ENCODE assay signal across 12 cellular contexts in the genomic region with DNA sequence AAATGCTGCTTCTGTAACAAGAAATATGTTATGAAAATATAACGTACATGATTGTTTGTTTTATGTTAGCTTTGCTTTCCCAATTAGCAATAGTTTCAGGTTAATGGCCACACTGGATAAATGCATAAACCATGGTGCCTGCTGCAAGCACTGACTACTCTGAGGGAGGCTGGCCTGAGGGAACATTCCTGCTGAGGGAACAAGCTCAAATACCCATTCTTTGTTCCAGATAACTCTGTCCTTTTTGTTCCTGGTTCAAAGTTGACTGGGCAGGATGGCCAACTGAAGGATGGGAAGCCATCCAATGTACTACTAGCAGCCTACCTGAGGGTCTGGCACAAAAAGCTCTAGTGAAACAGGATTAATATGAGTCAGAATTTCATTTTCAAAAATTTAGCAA. TPM values are rescaled to one million over a fixed set of nuclear protein-coding genes. Genes with fewer than 3 reads are reported as not detected.
"Had no signal": no experiment of that assay in that cellular context is flagged by ENCODE, and none has a peak within 500 bp of the region (broad histone marks: within the 10 kb centered on the region; RNA-seq: fewer than 3 reads in every experiment).

No MANE protein-coding gene starts in this region.

- H3K4me1 Mint-ChIP-seq: IgD-negative memory B cell had no signal

- H3K4me3 Mint-ChIP-seq: HFFc6, IgD-negative memory B cell had no signal

- H3K4me3 ChIP-seq: GM23248, HAP-1 had no signal

- H3K9ac ChIP-seq: GM23248 had no signal

- FAIRE-seq: HepG2 had no signal

- H3K9me3 ChIP-seq: HAP-1 had no signal

- H3K36me3 ChIP-seq: HAP-1 had no signal

- H3K27ac Mint-ChIP-seq: HFFc6, IgD-negative memory B cell had no signal

- DNase-seq: GM23248, GOT3, H7, HFFc6, KG1 had no signal

- H2AFZ ChIP-seq: GM23248 had no signal

- H3K36me3 Mint-ChIP-seq: IgD-negative memory B cell had no signal

- H3K9me3 Mint-ChIP-seq: HFFc6, IgD-negative memory B cell had no signal

- ATAC-seq: HCT116, HepG2 had no signal

- H3K27ac ChIP-seq: GM23248, HL-60 had no signal

RNA-seq across cellular contexts. Expression of a gene that starts 37.5 kb away (rescaled TPM):
- total RNA-seq: GM23248, HFFc6, HT1080 had no signal
- polyA plus RNA-seq: GM23248 had no signal

RNA-seq across cellular contexts. Expression of a gene that starts 37.7 kb away (rescaled TPM):
- total RNA-seq: GM23248, H4, H7, HepG2, HFFc6, HT1080 had no signal
- polyA plus RNA-seq: GM23248, HepG2, IgD-negative memory B cell had no signal
